ENCODE assay signal across 1 cellular context in genomic region chr3:3189102-3189727, GRCh38.
TF ChIP-seq lines count a peak whose summit lies in the region.

No MANE protein-coding gene starts in this region.

TF ChIP-seq in IMR-90, 13 proteins besides CTCF, POLR2A, EP300 and RAD21:
- TF ChIP-seq, protein P1, sequence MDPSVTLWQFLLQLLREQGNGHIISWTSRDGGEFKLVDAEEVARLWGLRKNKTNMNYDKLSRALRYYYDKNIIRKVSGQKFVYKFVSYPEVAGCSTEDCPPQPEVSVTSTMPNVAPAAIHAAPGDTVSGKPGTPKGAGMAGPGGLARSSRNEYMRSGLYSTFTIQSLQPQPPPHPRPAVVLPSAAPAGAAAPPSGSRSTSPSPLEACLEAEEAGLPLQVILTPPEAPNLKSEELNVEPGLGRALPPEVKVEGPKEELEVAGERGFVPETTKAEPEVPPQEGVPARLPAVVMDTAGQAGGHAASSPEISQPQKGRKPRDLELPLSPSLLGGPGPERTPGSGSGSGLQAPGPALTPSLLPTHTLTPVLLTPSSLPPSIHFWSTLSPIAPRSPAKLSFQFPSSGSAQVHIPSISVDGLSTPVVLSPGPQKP (IDR thresholded peaks at IDR 0.05; ENCODE audit: borderline replicate concordance, low read depth, low read length) = no peak
- no peak for TF ChIP-seq FOS (IDR thresholded peaks at IDR 0.05; ENCODE audit: low read depth, low read length)
- TF ChIP-seq MXI1 (IDR thresholded peaks at IDR 0.05; ENCODE audit: borderline replicate concordance, low read depth, low read length) = no peak
- TF ChIP-seq MAFK (IDR thresholded peaks at IDR 0.05; ENCODE audit: low read depth, low read length) = no peak
- no peak for TF ChIP-seq RCOR1 (IDR thresholded peaks at IDR 0.05; ENCODE audit: insufficient replicate concordance, low read length)
- TF ChIP-seq NFE2L2 (IDR thresholded peaks at IDR 0.05; ENCODE audit: low read depth, low read length) = no peak
- TF ChIP-seq, protein P2, sequence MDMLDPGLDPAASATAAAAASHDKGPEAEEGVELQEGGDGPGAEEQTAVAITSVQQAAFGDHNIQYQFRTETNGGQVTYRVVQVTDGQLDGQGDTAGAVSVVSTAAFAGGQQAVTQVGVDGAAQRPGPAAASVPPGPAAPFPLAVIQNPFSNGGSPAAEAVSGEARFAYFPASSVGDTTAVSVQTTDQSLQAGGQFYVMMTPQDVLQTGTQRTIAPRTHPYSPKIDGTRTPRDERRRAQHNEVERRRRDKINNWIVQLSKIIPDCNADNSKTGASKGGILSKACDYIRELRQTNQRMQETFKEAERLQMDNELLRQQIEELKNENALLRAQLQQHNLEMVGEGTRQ (IDR thresholded peaks at IDR 0.05; ENCODE audit: low read depth, low read length) = no peak
- TF ChIP-seq BHLHE40 (IDR thresholded peaks at IDR 0.05; ENCODE audit: low read depth, low read length) = no peak
- TF ChIP-seq CHD1 (IDR thresholded peaks at IDR 0.05; ENCODE audit: low read depth, low read length) = no peak
- TF ChIP-seq MAZ (IDR thresholded peaks at IDR 0.05; ENCODE audit: borderline replicate concordance, low read depth, low read length) = no peak
- no peak for TF ChIP-seq CEBPB (IDR thresholded peaks at IDR 0.05; ENCODE audit: low read depth, low read length)
- no peak for TF ChIP-seq SMC3 (IDR thresholded peaks at IDR 0.05; ENCODE audit: low read depth, low read length)
- no peak for TF ChIP-seq RFX5 (IDR thresholded peaks at IDR 0.05; ENCODE audit: low read depth, low read length)
